Comparison of ENCODE assay signal across 1 cellular context in the genomic region with DNA sequence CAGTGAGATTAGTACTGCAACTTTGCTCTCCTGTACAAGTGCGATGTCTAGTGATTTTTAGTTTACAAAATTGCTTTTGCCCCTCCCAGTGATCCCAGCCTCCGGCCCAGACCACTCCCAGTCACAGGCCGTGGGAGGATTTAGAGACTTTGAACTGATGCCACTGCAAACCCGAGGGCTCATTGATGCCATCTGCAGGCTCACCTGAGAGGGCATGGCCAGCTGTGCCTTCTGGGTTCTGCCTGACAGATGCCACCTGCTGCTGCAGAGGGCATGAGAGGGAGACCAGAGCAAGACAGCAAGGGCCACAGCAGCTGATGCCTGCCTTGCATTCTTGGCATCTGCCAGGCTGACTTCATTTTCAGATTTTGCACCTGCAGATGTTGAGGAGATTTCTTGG.
TF ChIP-seq lines count a peak whose summit lies in the region.

No MANE protein-coding gene starts in this region.

TF ChIP-seq in H1, 55 proteins besides CTCF, POLR2A, EP300 and RAD21:
- TF ChIP-seq SP2 (IDR thresholded peaks at IDR 0.05; ENCODE audit: low read length), result no peak
- TF ChIP-seq, protein P1, sequence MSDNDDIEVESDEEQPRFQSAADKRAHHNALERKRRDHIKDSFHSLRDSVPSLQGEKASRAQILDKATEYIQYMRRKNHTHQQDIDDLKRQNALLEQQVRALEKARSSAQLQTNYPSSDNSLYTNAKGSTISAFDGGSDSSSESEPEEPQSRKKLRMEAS (IDR thresholded peaks at IDR 0.05), result no peak
- TF ChIP-seq TEAD4 (IDR thresholded peaks at IDR 0.05; ENCODE audit: low read depth, low read length), result no peak
- TF ChIP-seq, protein P2, sequence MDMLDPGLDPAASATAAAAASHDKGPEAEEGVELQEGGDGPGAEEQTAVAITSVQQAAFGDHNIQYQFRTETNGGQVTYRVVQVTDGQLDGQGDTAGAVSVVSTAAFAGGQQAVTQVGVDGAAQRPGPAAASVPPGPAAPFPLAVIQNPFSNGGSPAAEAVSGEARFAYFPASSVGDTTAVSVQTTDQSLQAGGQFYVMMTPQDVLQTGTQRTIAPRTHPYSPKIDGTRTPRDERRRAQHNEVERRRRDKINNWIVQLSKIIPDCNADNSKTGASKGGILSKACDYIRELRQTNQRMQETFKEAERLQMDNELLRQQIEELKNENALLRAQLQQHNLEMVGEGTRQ (IDR thresholded peaks at IDR 0.05; ENCODE audit: low read length), result no peak
- no peak for TF ChIP-seq KDM5A (IDR thresholded peaks at IDR 0.05; ENCODE audit: low read length)
- no peak for TF ChIP-seq HDAC6 (IDR thresholded peaks at IDR 0.05; ENCODE audit: low read depth, low read length)
- TF ChIP-seq SAP30 (IDR thresholded peaks at IDR 0.05; ENCODE audit: insufficient read depth, insufficient replicate concordance, low read length), result no peak
- no peak for TF ChIP-seq PHF8 (conservative IDR thresholded peaks at IDR 0.05; ENCODE audit: low read depth, low read length)
- no peak for TF ChIP-seq POLR2AphosphoS5 (IDR thresholded peaks at IDR 0.05; ENCODE audit: low read depth, low read length)
- TF ChIP-seq SUZ12 (IDR thresholded peaks at IDR 0.05; ENCODE audit: low read length), result no peak
